9 cellular contexts compared by ENCODE assay signal in the genomic region with DNA sequence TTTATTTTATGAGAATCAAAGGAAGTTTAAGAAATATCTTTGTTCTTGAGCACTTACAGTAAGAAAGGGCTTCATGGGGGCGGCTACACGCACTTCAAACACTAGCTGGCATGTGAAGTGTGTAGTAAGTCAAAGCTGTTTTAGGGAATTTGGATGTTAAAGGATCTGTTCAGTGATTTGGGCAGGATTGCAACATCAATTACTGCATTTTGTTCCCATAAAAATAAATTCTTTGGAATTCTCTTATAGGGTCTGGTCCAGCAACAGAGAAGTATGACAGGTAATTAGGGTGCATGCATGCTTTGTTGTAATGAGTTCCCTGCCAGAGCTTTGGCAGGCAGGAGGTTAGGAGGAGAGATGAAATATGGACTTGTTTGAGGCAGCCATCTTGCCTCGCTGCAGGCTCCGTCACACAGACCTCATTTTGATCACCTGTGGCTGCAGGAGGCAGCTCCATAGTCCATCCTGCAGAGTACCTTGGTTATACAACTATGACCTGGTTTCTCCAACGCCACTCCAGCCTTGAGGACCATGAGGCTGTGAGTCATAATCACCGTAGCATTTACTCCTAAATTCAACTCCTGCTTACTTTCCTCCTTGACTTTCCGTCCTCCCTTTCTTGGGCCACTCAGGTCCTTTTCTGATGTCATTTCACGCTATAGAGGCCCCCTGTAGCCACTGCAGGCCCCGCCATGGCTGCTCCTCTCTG. TPM values are rescaled to one million over a fixed set of nuclear protein-coding genes. Genes with fewer than 3 reads are reported as not detected.
DNase-seq lines count a peak whose midpoint lies in the region; ATAC-seq and TF ChIP-seq lines count a peak whose summit lies in the region.
"Had no signal": no experiment of that assay in that cellular context is flagged by ENCODE, and none has a peak within 500 bp of the region (broad histone marks: within the 10 kb centered on the region; RNA-seq: fewer than 3 reads in every experiment).

No MANE protein-coding gene starts in this region.

- H3K4me1 ChIP-seq in neural progenitor cell = peaks cover 18% of the 10 kb centered on the region

- peaks cover 18% of the 10 kb centered on the region for H3F3A ChIP-seq in neural progenitor cell (ENCODE audit: low read depth)

- H3K27ac ChIP-seq in AG04450 (ENCODE audit: low read depth, low read length) (peak overlapping the region; percentile 98), neural progenitor cell (no peak overlapping the region), WERI-Rb-1 (no peak overlapping the region)
- H3K27ac ChIP-seq: KMS-11 had no signal

- ATAC-seq in GM19467 (IDR thresholded peaks at IDR 0.05; ENCODE audit: unreplicated experiment) = no peak
- ATAC-seq in HG02884 (IDR thresholded peaks at IDR 0.05; ENCODE audit: unreplicated experiment) = no peak

- peaks cover 30% of the 10 kb centered on the region for H3K4me1 Mint-ChIP-seq in neural progenitor cell

- no peaks in the 10 kb centered on the region for H3K79me2 ChIP-seq in neural progenitor cell (ENCODE audit: low read depth)

- TF ChIP-seq CTCF in AG04450 (IDR thresholded peaks at IDR 0.05; ENCODE audit: low read depth, low read length) = no peak
- TF ChIP-seq CTCF in choroid plexus epithelial cell (conservative IDR thresholded peaks at IDR 0.05; ENCODE audit: low read depth, low read length) = no peak
- no peak for TF ChIP-seq CTCF in neural progenitor cell (IDR thresholded peaks at IDR 0.05)
- no peak for TF ChIP-seq CTCF in WERI-Rb-1 (IDR thresholded peaks at IDR 0.05; ENCODE audit: low read depth, low read length)

- H3K9ac ChIP-seq in neural progenitor cell = no peak overlapping the region
- H3K9ac ChIP-seq: KMS-11 had no signal

- peak overlapping the region; percentile 78 for H3K4me2 ChIP-seq in neural progenitor cell

- H3K36me3 ChIP-seq in neural progenitor cell (no peaks in the 10 kb centered on the region), WERI-Rb-1 (no peaks in the 10 kb centered on the region)

- H3K9me3 ChIP-seq in AG04450 (ENCODE audit: control insufficient read depth, insufficient read depth, low read length) = no peaks in the 10 kb centered on the region
- H3K9me3 ChIP-seq in neural progenitor cell (ENCODE audit: low read depth) = no peaks in the 10 kb centered on the region
- no peaks in the 10 kb centered on the region for H3K9me3 ChIP-seq in WERI-Rb-1 (ENCODE audit: severe bottlenecking)

- POLR2A ChIA-PET in AG04450 (lab: Yijun Ruan, JAX) = interaction anchor here (1.0 to 2.2 kb wide), 6 partner anchors 10 to 91 kb away, joined by 3 to 31 read pairs (median 5); no protein-coding TSS in a partner anchor

- no peaks in the 10 kb centered on the region for H3K36me3 Mint-ChIP-seq in neural progenitor cell

- H3K27ac Mint-ChIP-seq in neural progenitor cell = no peak overlapping the region

- DNase-seq in AG04450 (ENCODE audit: low read depth, low spot score) (no peak), NCI-H146 (lab: John Stamatoyannopoulos, UW) (peak; percentile 30), choroid plexus epithelial cell (ENCODE audit: low read depth) (peak; percentile 48), neural progenitor cell (ENCODE audit: low spot score) (no peak), WERI-Rb-1 (no peak), COR-L47 (lab: John Stamatoyannopoulos, UW) (no peak)

- CTCF ChIA-PET in AG04450 (lab: Charles Lee) = interaction anchor here (1.8 kb wide), 2 partner anchors 47 to 186 kb away, joined by 6 to 13 read pairs; no protein-coding TSS in a partner anchor

- no peak overlapping the region for H3K4me3 Mint-ChIP-seq in neural progenitor cell

- H3K4me3 ChIP-seq in AG04450 (ENCODE audit: low read depth, low read length) (0 out of 2 replicates have a peak overlapping the region, but pooled peaks have one; percentile 18), choroid plexus epithelial cell (ENCODE audit: low read depth, low read length) (no peak overlapping the region), neural progenitor cell (no peak overlapping the region), WERI-Rb-1 (ENCODE audit: low read depth, low read length) (no peak overlapping the region)

- peaks cover under 1% of the 10 kb centered on the region for H3K27me3 Mint-ChIP-seq in neural progenitor cell (ENCODE audit: insufficient read depth, low read depth)

- H2AFZ ChIP-seq in neural progenitor cell (replicated peaks) = no peak overlapping the region

- H3K27me3 ChIP-seq in AG04450 (ENCODE audit: control insufficient read depth, insufficient read depth, low read length) (no peaks in the 10 kb centered on the region), neural progenitor cell (peaks cover 6% of the 10 kb centered on the region), WERI-Rb-1 (ENCODE audit: insufficient read depth, low read depth, severe bottlenecking) (no peaks in the 10 kb centered on the region)

- peaks cover 1% of the 10 kb centered on the region for H3K9me3 Mint-ChIP-seq in neural progenitor cell

- no peaks in the 10 kb centered on the region for H4K20me1 ChIP-seq in neural progenitor cell (ENCODE audit: low read depth)

RNA-seq across cellular contexts. Expression of a gene that starts 26.5 kb away (rescaled TPM):
- 60.2 and 81.0 TPM in 2 replicates for polyA plus RNA-seq in AG04450 (2011; rRNA removed)
- 68.3 and 89.5 TPM in 2 replicates for polyA minus RNA-seq in AG04450 (2011; rRNA and poly(A)+ RNA removed)
- total RNA-seq in neural progenitor cell (ENCODE audit: low replicate concordance) = 122 and 167 TPM in 2 replicates

Comparison
In these comparisons a context has a peak if more than half of its experiments do, and no peak if none do; other contexts are left out.
1. DNase-seq: peak in NCI-H146 (single experiment) and choroid plexus epithelial cell (single experiment); none in AG04450 (single experiment), neural progenitor cell (single experiment), WERI-Rb-1 (single experiment) and COR-L47 (single experiment).